In genomic region chr9:18317896-18318295, GRCh38 we compare ENCODE assay signal across 25 cellular contexts.
DNase-seq lines count a peak whose midpoint lies in the region; ATAC-seq, FAIRE-seq and TF ChIP-seq lines count a peak whose summit lies in the region.
"Had no signal": no experiment of that assay in that cellular context is flagged by ENCODE, and none has a peak within 500 bp of the region (broad histone marks: within the 10 kb centered on the region; RNA-seq: fewer than 3 reads in every experiment).

No MANE protein-coding gene starts in this region.

- FAIRE-seq in endothelial cell of umbilical vein (lab: Jason Lieb, UNC), result no peak
- FAIRE-seq: GM18507, H1 had no signal

- H3K79me2 ChIP-seq in endothelial cell of umbilical vein (ENCODE audit: control insufficient read depth, insufficient read depth, low read length), result no peaks in the 10 kb centered on the region

- dilution Hi-C loops in endothelial cell of umbilical vein (cut with MboI; ENCODE audit: extremely low pct_ligation_motif_present, low sequenced_read_pairs), result no loop called here

- no peaks in the 10 kb centered on the region for H3K9me1 ChIP-seq in endothelial cell of umbilical vein (replicated peaks; ENCODE audit: control insufficient read depth, extremely low read depth, insufficient read depth, low read length)

- ATAC-seq in foreskin keratinocyte (peak; percentile 89), GM21717 (IDR thresholded peaks at IDR 0.05; ENCODE audit: unreplicated experiment) (no peak)
- no peak for ATAC-seq in naive thymus-derived CD8-positive, alpha-beta T cell
- no peak for ATAC-seq in activated T-helper 17 cell treated with anti-CD3 and anti-CD28 coated beads, Interleukin-2, amount 50 U/mL, for 72 hours (replicated peaks)
- ATAC-seq: HCT116 had no signal

- H3K9me3 ChIP-seq in endothelial cell of umbilical vein (replicated peaks; ENCODE audit: control insufficient read depth, insufficient read depth, low read length), result no peaks in the 10 kb centered on the region
- peaks cover 0 to 4% (median 0%) of the 10 kb centered on the region in 4 donors for H3K9me3 ChIP-seq in Peyer's patch

- H3K27ac Mint-ChIP-seq in naive thymus-derived CD8-positive, alpha-beta T cell, result no peak overlapping the region
- no peak overlapping the region for H3K27ac Mint-ChIP-seq in activated T-helper 17 cell treated with anti-CD3 and anti-CD28 coated beads, Interleukin-2, amount 50 U/mL, for 72 hours
- H3K27ac Mint-ChIP-seq: IgD-negative memory B cell had no signal

- peaks cover 0 to 10% (median 0%) of the 10 kb centered on the region in 5 donors for H3K27me3 Mint-ChIP-seq in naive thymus-derived CD8-positive, alpha-beta T cell
- peaks cover 4% of the 10 kb centered on the region for H3K27me3 Mint-ChIP-seq in activated T-helper 17 cell treated with anti-CD3 and anti-CD28 coated beads, Interleukin-2, amount 50 U/mL, for 72 hours
- H3K27me3 Mint-ChIP-seq: IgD-negative memory B cell had no signal

- H3K4me3 Mint-ChIP-seq in naive thymus-derived CD8-positive, alpha-beta T cell, result no peak overlapping the region
- no peak overlapping the region for H3K4me3 Mint-ChIP-seq in activated T-helper 17 cell treated with anti-CD3 and anti-CD28 coated beads, Interleukin-2, amount 50 U/mL, for 72 hours
- H3K4me3 Mint-ChIP-seq: IgD-negative memory B cell had no signal

- H3K4me3 ChIP-seq in endothelial cell of umbilical vein (replicated peaks in 1 of 3; ENCODE audit: insufficient read depth in 1 of 3, low read depth in 1 of 3, low read length in 3 of 3) (no peak overlapping the region), Peyer's patch (no peak overlapping the region)
- H3K4me3 ChIP-seq: PC-9 had no signal

- peaks cover 0 to 13% (median 8%) of the 10 kb centered on the region in 9 donors for H3K9me3 Mint-ChIP-seq in naive thymus-derived CD8-positive, alpha-beta T cell
- H3K9me3 Mint-ChIP-seq in activated T-helper 17 cell treated with anti-CD3 and anti-CD28 coated beads, Interleukin-2, amount 50 U/mL, for 72 hours, result no peaks in the 10 kb centered on the region

- TF ChIP-seq POLR2A in endothelial cell of umbilical vein (IDR thresholded peaks at IDR 0.05; ENCODE audit: low read depth, low read length) (no peak), Peyer's patch (IDR thresholded peaks at IDR 0.05) (no peak)

- no peak overlapping the region for H3K27ac ChIP-seq in endothelial cell of umbilical vein (ENCODE audit: insufficient read depth, low read depth, low read length)
- H3K27ac ChIP-seq in foreskin keratinocyte, result no peak overlapping the region
- H3K27ac ChIP-seq in Peyer's patch, result no peak overlapping the region
- H3K27ac ChIP-seq: KMS-11, PC-9, RWPE1 had no signal

- CTCF ChIA-PET in endothelial cell of umbilical vein (lab: Charles Lee), result interaction anchor here (0.7 to 1.3 kb wide), 3 partner anchors 21 to 125 kb away, joined by 3 to 5 read pairs (median 4); no protein-coding TSS in a partner anchor

- H3K36me3 ChIP-seq in endothelial cell of umbilical vein (ENCODE audit: control insufficient read depth in 2 of 2, extremely low read depth in 1 of 2, insufficient read depth in 2 of 2, low read length in 2 of 2) (no peaks in the 10 kb centered on the region), Peyer's patch (no peaks in the 10 kb centered on the region)

- H3K4me1 Mint-ChIP-seq in naive thymus-derived CD8-positive, alpha-beta T cell, result no peaks in the 10 kb centered on the region
- H3K4me1 Mint-ChIP-seq in activated T-helper 17 cell treated with anti-CD3 and anti-CD28 coated beads, Interleukin-2, amount 50 U/mL, for 72 hours, result no peaks in the 10 kb centered on the region
- H3K4me1 Mint-ChIP-seq: IgD-negative memory B cell had no signal

- H2AFZ ChIP-seq in endothelial cell of umbilical vein (ENCODE audit: low read depth, low read length), result no peak overlapping the region
- H2AFZ ChIP-seq: PC-9 had no signal

- DNase-seq in ELR (ENCODE audit: low read depth) (peak; percentile 26), LHCN-M2 (ENCODE audit: low read depth) (peak; percentile 36), endothelial cell of umbilical vein (ENCODE audit: low read depth, low spot score) (peak; percentile 27), foreskin keratinocyte (peak in 1 of 2 donors; percentile 37), Peyer's patch (no peak)
- DNase-seq in naive thymus-derived CD8-positive, alpha-beta T cell, result no peak
- DNase-seq: 8988T, DMS153, DND-41, NCI-H1092 treated with DMSO at 0.1 percent for 48 hours, NCI-H1436, NCI-H187, NCI-H446, NCI-H524 treated with DMSO at 0.1 percent for 48 hours, NCI-H774, PC-9, SHP77 had no signal

- POLR2A ChIA-PET in endothelial cell of umbilical vein (lab: Charles Lee), result interaction anchor here (1.6 kb wide), 1 partner anchor 14 kb away, joined by 3 read pairs; no protein-coding TSS in a partner anchor
- POLR2A ChIA-PET in naive thymus-derived CD8-positive, alpha-beta T cell (lab: Charles Lee), result no interaction called here

- H3K4me1 ChIP-seq in endothelial cell of umbilical vein (ENCODE audit: control insufficient read depth, extremely low read depth, insufficient read depth, low read length), result no peaks in the 10 kb centered on the region
- no peaks in the 10 kb centered on the region for H3K4me1 ChIP-seq in foreskin keratinocyte
- H3K4me1 ChIP-seq in Peyer's patch, result no peaks in the 10 kb centered on the region

- no TSS peak for BruUV-seq in endothelial cell of umbilical vein (replicated peaks; lab: Mats Ljungman, UMichigan)

- no peaks in the 10 kb centered on the region for H4K20me1 ChIP-seq in endothelial cell of umbilical vein (replicated peaks; ENCODE audit: control insufficient read depth, extremely low read depth, insufficient read depth, low read length)

- intact Hi-C loops in endothelial cell of umbilical vein (cut with micrococcal nuclease), result no loop called here

- H3K36me3 Mint-ChIP-seq in naive thymus-derived CD8-positive, alpha-beta T cell, result peaks cover 0 to 10% (median 0%) of the 10 kb centered on the region in 3 donors
- H3K36me3 Mint-ChIP-seq in activated T-helper 17 cell treated with anti-CD3 and anti-CD28 coated beads, Interleukin-2, amount 50 U/mL, for 72 hours (ENCODE audit: low read depth), result no peaks in the 10 kb centered on the region
- H3K36me3 Mint-ChIP-seq: IgD-negative memory B cell had no signal

- TF ChIP-seq CTCF in endothelial cell of umbilical vein (IDR thresholded peaks at IDR 0.05; ENCODE audit: extremely low read depth in 1 of 2, insufficient read depth in 1 of 2, low read depth in 1 of 2, low read length in 2 of 2), result no peak
- no peak for TF ChIP-seq CTCF in foreskin keratinocyte (conservative IDR thresholded peaks at IDR 0.05)
- TF ChIP-seq CTCF in Peyer's patch (IDR thresholded peaks at IDR 0.05), result no peak

- H3K27me3 ChIP-seq in endothelial cell of umbilical vein (ENCODE audit: control insufficient read depth in 2 of 2, insufficient read depth in 2 of 2, low read length in 2 of 2) (no peaks in the 10 kb centered on the region), foreskin keratinocyte (no peaks in the 10 kb centered on the region), Peyer's patch (no peaks in the 10 kb centered on the region)

- H3K4me2 ChIP-seq in endothelial cell of umbilical vein (ENCODE audit: insufficient read depth, low read length), result no peak overlapping the region
- H3K4me2 ChIP-seq: KMS-11, PC-9 had no signal

- H3K9ac ChIP-seq in endothelial cell of umbilical vein (replicated peaks; ENCODE audit: extremely low read depth, insufficient read depth, low read length), result no peak overlapping the region
- H3K9ac ChIP-seq: KMS-11 had no signal

TF ChIP-seq in endothelial cell of umbilical vein, 7 proteins besides CTCF, POLR2A, EP300 and RAD21:
- TF ChIP-seq EZH2 (IDR thresholded peaks at IDR 0.05; ENCODE audit: borderline replicate concordance, low read depth, low read length, severe bottlenecking), result no peak
- no peak for TF ChIP-seq GATA2 (IDR thresholded peaks at IDR 0.05; ENCODE audit: insufficient read depth, insufficient read length, low read depth, low read length)
- no peak for TF ChIP-seq MYC (IDR thresholded peaks at IDR 0.05; ENCODE audit: low read depth, low read length)
- TF ChIP-seq JUN (IDR thresholded peaks at IDR 0.05; ENCODE audit: borderline replicate concordance, insufficient read depth, insufficient read length, low read depth), result peak; percentile 43
- TF ChIP-seq POLR2AphosphoS5 (IDR thresholded peaks at IDR 0.05; ENCODE audit: insufficient read depth, low read depth, low read length), result no peak
- no peak for TF ChIP-seq MAX (IDR thresholded peaks at IDR 0.05; ENCODE audit: insufficient read depth, insufficient read length)
- peak; percentile 39 for TF ChIP-seq FOS (IDR thresholded peaks at IDR 0.05; ENCODE audit: borderline replicate concordance, insufficient read depth, low read length)

Comparison
In these comparisons a context has a peak if more than half of its experiments do, and no peak if none do; other contexts are left out.
1. DNase-seq: peak in ELR (single experiment), LHCN-M2 (single experiment) and endothelial cell of umbilical vein (single experiment); none in naive thymus-derived CD8-positive, alpha-beta T cell (0 of 10) and Peyer's patch (0 of 3).